In genomic region chr3:137770821-137771399, GRCh38 we compare ENCODE assay signal across 1 cellular context.
TF ChIP-seq lines count a peak whose summit lies in the region.

No MANE protein-coding gene starts in this region.

TF ChIP-seq in WTC11, 78 proteins besides CTCF, POLR2A, EP300 and RAD21 (continued from another document):
- 0 out of 2 replicates have a peak, but pooled peaks have one; percentile 10 for TF ChIP-seq PRDM15 (CRISPR knock-in tag; IDR thresholded peaks at IDR 0.05)
- TF ChIP-seq NFATC4 (CRISPR knock-in tag; IDR thresholded peaks at IDR 0.05), result no peak
- no peak for TF ChIP-seq SMAD3 (CRISPR knock-in tag; IDR thresholded peaks at IDR 0.05; ENCODE audit: borderline replicate concordance)
- no peak for TF ChIP-seq ZNF219 (CRISPR knock-in tag; IDR thresholded peaks at IDR 0.05; ENCODE audit: borderline replicate concordance)
- TF ChIP-seq NFYB (CRISPR knock-in tag; conservative IDR thresholded peaks at IDR 0.05; ENCODE audit: low read depth), result no peak
- 0 out of 2 replicates have a peak, but pooled peaks have one; percentile 30 for TF ChIP-seq ZNF423 (CRISPR knock-in tag; IDR thresholded peaks at IDR 0.05)
- TF ChIP-seq ZBTB43 (CRISPR knock-in tag; IDR thresholded peaks at IDR 0.05), result peak; percentile 96
- no peak for TF ChIP-seq HMGA2 (CRISPR knock-in tag; IDR thresholded peaks at IDR 0.05)
